2 cellular contexts compared by ENCODE assay signal in the genomic region with DNA sequence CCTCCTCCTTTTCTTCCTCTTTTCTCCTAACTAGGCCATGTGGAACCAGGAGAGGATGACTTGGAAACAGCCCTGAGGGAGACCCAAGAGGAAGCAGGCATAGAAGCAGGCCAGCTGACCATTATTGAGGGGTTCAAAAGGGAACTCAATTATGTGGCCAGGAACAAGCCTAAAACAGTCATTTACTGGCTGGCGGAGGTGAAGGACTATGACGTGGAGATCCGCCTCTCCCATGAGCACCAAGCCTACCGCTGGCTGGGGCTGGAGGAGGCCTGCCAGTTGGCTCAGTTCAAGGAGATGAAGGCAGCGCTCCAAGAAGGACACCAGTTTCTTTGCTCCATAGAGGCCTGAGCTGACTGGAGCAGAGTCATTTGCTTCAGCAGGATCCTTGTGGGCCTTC.
TF ChIP-seq lines count a peak whose summit lies in the region.

No MANE protein-coding gene starts in this region.

TF ChIP-seq in IMR-90, 13 proteins besides CTCF, POLR2A, EP300 and RAD21:
- TF ChIP-seq RCOR1 (IDR thresholded peaks at IDR 0.05; ENCODE audit: insufficient replicate concordance, low read length) (no peak), CHD1 (IDR thresholded peaks at IDR 0.05; ENCODE audit: low read depth, low read length) (no peak), MXI1 (IDR thresholded peaks at IDR 0.05; ENCODE audit: borderline replicate concordance, low read depth, low read length) (no peak), SMC3 (IDR thresholded peaks at IDR 0.05; ENCODE audit: low read depth, low read length) (no peak), MAZ (IDR thresholded peaks at IDR 0.05; ENCODE audit: borderline replicate concordance, low read depth, low read length) (no peak), RFX5 (IDR thresholded peaks at IDR 0.05; ENCODE audit: low read depth, low read length) (no peak), CEBPB (IDR thresholded peaks at IDR 0.05; ENCODE audit: low read depth, low read length) (no peak), MAFK (IDR thresholded peaks at IDR 0.05; ENCODE audit: low read depth, low read length) (no peak), BHLHE40 (IDR thresholded peaks at IDR 0.05; ENCODE audit: low read depth, low read length) (no peak), NFE2L2 (IDR thresholded peaks at IDR 0.05; ENCODE audit: low read depth, low read length) (no peak), FOS (IDR thresholded peaks at IDR 0.05; ENCODE audit: low read depth, low read length) (no peak)
- TF ChIP-seq, protein P1, sequence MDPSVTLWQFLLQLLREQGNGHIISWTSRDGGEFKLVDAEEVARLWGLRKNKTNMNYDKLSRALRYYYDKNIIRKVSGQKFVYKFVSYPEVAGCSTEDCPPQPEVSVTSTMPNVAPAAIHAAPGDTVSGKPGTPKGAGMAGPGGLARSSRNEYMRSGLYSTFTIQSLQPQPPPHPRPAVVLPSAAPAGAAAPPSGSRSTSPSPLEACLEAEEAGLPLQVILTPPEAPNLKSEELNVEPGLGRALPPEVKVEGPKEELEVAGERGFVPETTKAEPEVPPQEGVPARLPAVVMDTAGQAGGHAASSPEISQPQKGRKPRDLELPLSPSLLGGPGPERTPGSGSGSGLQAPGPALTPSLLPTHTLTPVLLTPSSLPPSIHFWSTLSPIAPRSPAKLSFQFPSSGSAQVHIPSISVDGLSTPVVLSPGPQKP (IDR thresholded peaks at IDR 0.05; ENCODE audit: borderline replicate concordance, low read depth, low read length): no peak
- TF ChIP-seq, protein P2, sequence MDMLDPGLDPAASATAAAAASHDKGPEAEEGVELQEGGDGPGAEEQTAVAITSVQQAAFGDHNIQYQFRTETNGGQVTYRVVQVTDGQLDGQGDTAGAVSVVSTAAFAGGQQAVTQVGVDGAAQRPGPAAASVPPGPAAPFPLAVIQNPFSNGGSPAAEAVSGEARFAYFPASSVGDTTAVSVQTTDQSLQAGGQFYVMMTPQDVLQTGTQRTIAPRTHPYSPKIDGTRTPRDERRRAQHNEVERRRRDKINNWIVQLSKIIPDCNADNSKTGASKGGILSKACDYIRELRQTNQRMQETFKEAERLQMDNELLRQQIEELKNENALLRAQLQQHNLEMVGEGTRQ (IDR thresholded peaks at IDR 0.05; ENCODE audit: low read depth, low read length): no peak

TF ChIP-seq in endothelial cell of umbilical vein, 7 proteins besides CTCF, POLR2A, EP300 and RAD21:
- TF ChIP-seq POLR2AphosphoS5 (IDR thresholded peaks at IDR 0.05; ENCODE audit: insufficient read depth, low read depth, low read length) (no peak), MAX (IDR thresholded peaks at IDR 0.05; ENCODE audit: insufficient read depth, insufficient read length) (no peak), EZH2 (IDR thresholded peaks at IDR 0.05; ENCODE audit: borderline replicate concordance, low read depth, low read length, severe bottlenecking) (no peak), FOS (IDR thresholded peaks at IDR 0.05; ENCODE audit: borderline replicate concordance, insufficient read depth, low read length) (no peak), MYC (IDR thresholded peaks at IDR 0.05; ENCODE audit: low read depth, low read length) (no peak), GATA2 (IDR thresholded peaks at IDR 0.05; ENCODE audit: insufficient read depth, insufficient read length, low read depth, low read length) (no peak)
TF ChIP-seq in endothelial cell of umbilical vein: peak in this region for 0.
